ENCODE assay signal across 13 cellular contexts in the genomic region with DNA sequence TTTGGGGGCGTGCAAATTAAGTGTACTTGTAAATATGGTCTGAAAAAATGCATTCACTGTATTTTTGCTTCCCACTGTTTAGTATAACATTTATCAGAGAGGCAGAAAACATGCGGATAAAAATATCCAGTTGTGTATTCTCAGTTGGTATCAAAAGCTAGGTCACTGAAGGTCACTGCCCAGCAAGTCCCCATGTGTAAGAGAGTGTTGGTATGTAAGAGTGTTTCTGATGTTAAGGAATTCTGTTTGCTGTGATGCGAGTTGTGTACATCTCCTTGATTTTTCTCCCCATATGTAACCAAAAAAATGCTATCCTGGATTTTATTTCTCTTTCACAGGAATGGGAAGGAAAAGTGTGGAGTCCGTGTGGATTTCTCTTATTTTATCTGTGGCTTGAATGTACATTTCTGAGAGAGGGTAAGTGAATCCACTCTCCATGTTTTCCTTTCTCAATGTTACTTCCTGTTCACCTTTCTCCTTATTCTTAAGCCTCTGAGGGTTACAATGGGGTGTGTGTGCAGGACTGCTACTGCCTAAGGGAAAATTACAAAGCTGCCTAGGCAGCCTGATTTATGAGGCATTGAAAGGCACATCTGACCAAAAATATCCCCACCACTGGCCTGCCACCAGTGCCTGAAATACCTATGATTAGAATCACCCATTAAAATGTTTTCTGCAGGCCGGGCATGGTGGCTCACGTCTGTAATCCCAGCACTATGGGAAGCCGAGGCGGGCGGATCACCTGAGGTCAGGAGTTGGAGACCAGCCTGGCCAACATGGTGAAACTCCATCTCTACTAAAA.
DNase-seq lines count a peak whose midpoint lies in the region; ATAC-seq and TF ChIP-seq lines count a peak whose summit lies in the region.
"Had no signal": no experiment of that assay in that cellular context is flagged by ENCODE, and none has a peak within 500 bp of the region (broad histone marks: within the 10 kb centered on the region; RNA-seq: fewer than 3 reads in every experiment).

No MANE protein-coding gene starts in this region.

- CTCF ChIA-PET in AG04449 (lab: Yijun Ruan, JAX) (interaction anchor here (1.0 to 3.4 kb wide), 4 partner anchors 9 to 164 kb away, joined by 3 to 11 read pairs (median 6); no protein-coding TSS in a partner anchor), mammary epithelial cell (lab: Charles Lee; ENCODE audit: low non-redundant PET) (no interaction called here)

- peak overlapping the region; percentile 29 for H3K9ac ChIP-seq in mammary epithelial cell (ENCODE audit: insufficient read depth, low read length)
- H3K9ac ChIP-seq: BLaER1 treated with 17β-estradiol and CSF1 and Interleukin-3, amounts not matched to agents 10 nM and 100 nM had no signal

- H3K9me3 ChIP-seq in mammary epithelial cell (replicated peaks; ENCODE audit: insufficient read depth, low read length) (no peaks in the 10 kb centered on the region), thyroid gland (no peaks in the 10 kb centered on the region)
- H3K9me3 ChIP-seq: BLaER1 treated with 17β-estradiol and CSF1 and Interleukin-3, amounts not matched to agents 10 nM and 100 nM had no signal

- no peak for TF ChIP-seq CTCF in AG04449 (IDR thresholded peaks at IDR 0.05; ENCODE audit: insufficient read depth, low read length, missing control alignments)
- no peak for TF ChIP-seq CTCF in mammary epithelial cell (conservative IDR thresholded peaks at IDR 0.05 in 1 of 2, IDR thresholded peaks at IDR 0.05 in 1 of 2; ENCODE audit: extremely low read depth in 1 of 2, insufficient read depth in 1 of 2, low read depth in 1 of 2, low read length in 2 of 2)
- no peak for TF ChIP-seq CTCF in thyroid gland (IDR thresholded peaks at IDR 0.05)

- DNase-seq in AG04449 (ENCODE audit: low read depth, low spot score) (peak; percentile 96), HT-29 (ENCODE audit: low spot score) (peak; percentile 85), mammary epithelial cell (peak; percentile 97), kidney glomerular epithelial cell (lab: John Stamatoyannopoulos, UW) (peak; percentile 66), NCI-H2196 treated with DMSO at 0.1 percent for 48 hours (lab: John Stamatoyannopoulos, UW; ENCODE audit: unreplicated experiment) (no peak), iPS-NIHi7 (ENCODE audit: extremely low spot score) (no peak), thyroid gland (no peak)
- DNase-seq: dorsolateral prefrontal cortex, H9, NCI-H345, T-helper 2 cell had no signal

- H3K27me3 ChIP-seq in mammary epithelial cell (ENCODE audit: insufficient read depth, low read length) (no peaks in the 10 kb centered on the region), thyroid gland (no peaks in the 10 kb centered on the region)
- H3K27me3 ChIP-seq: BLaER1 treated with 17β-estradiol and CSF1 and Interleukin-3, amounts not matched to agents 10 nM and 100 nM had no signal

- H2AFZ ChIP-seq in mammary epithelial cell (ENCODE audit: low read depth, low read length), result peak overlapping the region; percentile 71

- no TSS peak for BruUV-seq in mammary epithelial cell (replicated peaks; lab: Mats Ljungman, UMichigan)

- H3K27ac ChIP-seq in mammary epithelial cell (ENCODE audit: insufficient read depth, low read depth, low read length), result peak overlapping the region; percentile 74
- no peak overlapping the region for H3K27ac ChIP-seq in thyroid gland
- H3K27ac ChIP-seq: BLaER1 treated with 17β-estradiol and CSF1 and Interleukin-3, amounts not matched to agents 10 nM and 100 nM; dorsolateral prefrontal cortex had no signal

- H3K4me2 ChIP-seq in mammary epithelial cell (ENCODE audit: insufficient read depth, low read depth, low read length), result peak overlapping the region; percentile 62
- H3K4me2 ChIP-seq: BLaER1 treated with 17β-estradiol and CSF1 and Interleukin-3, amounts not matched to agents 10 nM and 100 nM had no signal

- TF ChIP-seq POLR2A in thyroid gland (IDR thresholded peaks at IDR 0.05), result no peak

- POLR2A ChIA-PET in AG04449 (lab: Yijun Ruan, JAX), result interaction anchor here (1.2 kb wide), 1 partner anchor 12 kb away, joined by 4 read pairs; no protein-coding TSS in a partner anchor

- intact Hi-C loops in mammary epithelial cell (cut with micrococcal nuclease), result loop anchor here (1.0 kb wide), 2 partner anchors 16 to 140 kb away; no protein-coding TSS in a partner anchor
- intact Hi-C loops in thyroid gland (cut with DNase I), result no loop called here

- H3K36me3 ChIP-seq in mammary epithelial cell (ENCODE audit: insufficient read depth, low read length) (no peaks in the 10 kb centered on the region), thyroid gland (no peaks in the 10 kb centered on the region)
- H3K36me3 ChIP-seq: BLaER1 treated with 17β-estradiol and CSF1 and Interleukin-3, amounts not matched to agents 10 nM and 100 nM had no signal

- dilution Hi-C loops in mammary epithelial cell (cut with HindIII; ENCODE audit: low sequenced_read_pairs), result no loop called here

- 27% methylated on average over 9 of the region's 9 CpGs for WGBS in mammary epithelial cell (ENCODE audit: low coverage, missing lambda C conversion rate)
- 82 to 89% methylated on average over 9 of the region's 9 CpGs for WGBS in thyroid gland, 2 donors

- in situ Hi-C loops in mammary epithelial cell (cut with MboI; ENCODE audit: low sequenced_read_pairs in 2 of 2), result no loop called here

- H3K79me2 ChIP-seq in mammary epithelial cell (ENCODE audit: insufficient read depth, low read length), result no peaks in the 10 kb centered on the region

- no peak for ATAC-seq in GM18861 (IDR thresholded peaks at IDR 0.05; ENCODE audit: unreplicated experiment)

- H3K4me3 ChIP-seq in AG04449 (ENCODE audit: low read depth, low read length) (no peak overlapping the region), mammary epithelial cell (replicated peaks in 1 of 3; ENCODE audit: insufficient read depth in 1 of 3, low read depth in 2 of 3, low read length in 3 of 3) (no peak overlapping the region), thyroid gland (replicated peaks in 1 of 3) (no peak overlapping the region)
- H3K4me3 ChIP-seq: BLaER1 treated with 17β-estradiol and CSF1 and Interleukin-3, amounts not matched to agents 10 nM and 100 nM; dorsolateral prefrontal cortex had no signal

- peaks cover 28% of the 10 kb centered on the region for H3K4me1 ChIP-seq in mammary epithelial cell (ENCODE audit: insufficient read depth, low read length)
- H3K4me1 ChIP-seq in thyroid gland, result peaks cover 3 to 13% of the 10 kb centered on the region in 2 donors

- H4K20me1 ChIP-seq in mammary epithelial cell (ENCODE audit: insufficient read depth, low read length), result no peaks in the 10 kb centered on the region
- H4K20me1 ChIP-seq: BLaER1 treated with 17β-estradiol and CSF1 and Interleukin-3, amounts not matched to agents 10 nM and 100 nM had no signal

Comparison
In these comparisons a context has a peak if more than half of its experiments do, and no peak if none do; other contexts are left out.
1. DNase-seq: peak in AG04449 (single experiment), HT-29 (single experiment), mammary epithelial cell (single experiment) and kidney glomerular epithelial cell (single experiment); none in NCI-H2196 treated with DMSO at 0.1 percent for 48 hours (single experiment), iPS-NIHi7 (single experiment) and thyroid gland (0 of 2).